8 cellular contexts compared by ENCODE assay signal in genomic region chr3:32176989-32177701, GRCh38.
DNase-seq lines count a peak whose midpoint lies in the region; ATAC-seq, FAIRE-seq and TF ChIP-seq lines count a peak whose summit lies in the region.

No MANE protein-coding gene starts in this region.

- H3K27ac ChIP-seq in DND-41 (ENCODE audit: low read length) (no peak overlapping the region), suprapubic skin (no peak overlapping the region)

- H3K4me2 ChIP-seq in DND-41 (ENCODE audit: insufficient read depth, low read length) = no peak overlapping the region; the same call in 1 of the 2 replicates

- peak; percentile 74 for ATAC-seq in DND-41 (ENCODE audit: insufficient read depth, low read depth)

- peak; percentile 94 for FAIRE-seq in H54 (lab: Jason Lieb, UNC)

- TF ChIP-seq EP300 in suprapubic skin (IDR thresholded peaks at IDR 0.05) = no peak

- TF ChIP-seq POLR2A in H54 (IDR thresholded peaks at IDR 0.05; ENCODE audit: low read depth, low read length) = no peak
- no peak for TF ChIP-seq POLR2A in suprapubic skin (IDR thresholded peaks at IDR 0.05)

- H3K36me3 ChIP-seq in DND-41 (ENCODE audit: insufficient read depth, low read length) = no peaks in the 10 kb centered on the region; the same call in none of the 2 replicates
- H3K36me3 ChIP-seq in suprapubic skin = no peaks in the 10 kb centered on the region

- H3K36me3 Mint-ChIP-seq in chondrocyte (ENCODE audit: low read depth) = peaks cover 2% of the 10 kb centered on the region

- no peaks in the 10 kb centered on the region for H3K79me2 ChIP-seq in DND-41 (ENCODE audit: insufficient read depth, low read length)

- no peak overlapping the region for H3K4me3 Mint-ChIP-seq in chondrocyte (ENCODE audit: unreplicated experiment)

- peaks cover 3% of the 10 kb centered on the region for H3K9me3 Mint-ChIP-seq in chondrocyte (ENCODE audit: low read depth)

- DNase-seq in DND-41 (peak; percentile 64), H54 (ENCODE audit: insufficient read length, low spot score) (peak; percentile 11), NCI-H2029 treated with DMSO at 0.1 percent for 48 hours (lab: John Stamatoyannopoulos, UW) (peak; percentile 72), chondrocyte (ENCODE audit: low spot score) (no peak), lung microvascular endothelial cell (ENCODE audit: low read depth in 2 of 2) (peak; percentile 70 to 77), suprapubic skin (ENCODE audit: low spot score in 2 of 2) (no peak), anterior cingulate cortex (lab: John Stamatoyannopoulos, UW) (no peak)
- DNase-seq in activated CD4-positive, CD25-positive, alpha-beta regulatory T cell treated with anti-CD3 and anti-CD28 coated beads, Interleukin-2, amount 50 U/mL, for 72 hours = peak; percentile 53

- peak overlapping the region; percentile 29; the same call in 1 of the 2 replicates for H2AFZ ChIP-seq in DND-41 (ENCODE audit: low read depth, low read length)

- peak; percentile 91 for TF ChIP-seq CTCF in DND-41 (IDR thresholded peaks at IDR 0.05; ENCODE audit: borderline replicate concordance, extremely low read depth, low read length, poor library complexity, severe bottlenecking)
- TF ChIP-seq CTCF in chondrocyte (IDR thresholded peaks at IDR 0.05) = peak; percentile 79
- TF ChIP-seq CTCF in suprapubic skin (IDR thresholded peaks at IDR 0.05) = peak; percentile 24 to 64

- H3K4me1 ChIP-seq in DND-41 (ENCODE audit: insufficient read depth, low read length) = no peaks in the 10 kb centered on the region; the same call in 1 of the 2 replicates
- peaks cover 4% of the 10 kb centered on the region for H3K4me1 ChIP-seq in suprapubic skin

- H3K9ac ChIP-seq in DND-41 (ENCODE audit: low read depth, low read length) = no peak overlapping the region

- 15% methylated on average over 9 of the region's 9 CpGs for WGBS in suprapubic skin

- H3K27me3 ChIP-seq in DND-41 (ENCODE audit: insufficient read depth, low read length, poor library complexity) = no peaks in the 10 kb centered on the region
- no peaks in the 10 kb centered on the region for H3K27me3 ChIP-seq in suprapubic skin

- H4K20me1 ChIP-seq in DND-41 (ENCODE audit: insufficient read depth, low read length) = no peaks in the 10 kb centered on the region

- H3K9me3 ChIP-seq in DND-41 (ENCODE audit: insufficient read depth, low read length, severe bottlenecking) = no peaks in the 10 kb centered on the region
- no peaks in the 10 kb centered on the region for H3K9me3 ChIP-seq in suprapubic skin

- H3K4me3 ChIP-seq in DND-41 (ENCODE audit: low read depth in 1 of 2, low read length in 2 of 2) = no peak overlapping the region
- no peak overlapping the region for H3K4me3 ChIP-seq in suprapubic skin

- peaks cover 3% of the 10 kb centered on the region for H3K4me1 Mint-ChIP-seq in chondrocyte (ENCODE audit: low read depth)

- no peak overlapping the region for H3K27ac Mint-ChIP-seq in chondrocyte (ENCODE audit: unreplicated experiment)

- H3K27me3 Mint-ChIP-seq in chondrocyte (ENCODE audit: low read depth) = no peaks in the 10 kb centered on the region

Comparison
In these comparisons a context has a peak if more than half of its experiments do, and no peak if none do; other contexts are left out.
1. DNase-seq: peak in DND-41 (single experiment), H54 (single experiment), NCI-H2029 treated with DMSO at 0.1 percent for 48 hours (single experiment), activated CD4-positive, CD25-positive, alpha-beta regulatory T cell treated with anti-CD3 and anti-CD28 coated beads, Interleukin-2, amount 50 U/mL, for 72 hours (single experiment) and lung microvascular endothelial cell (2 of 2); none in chondrocyte (single experiment), suprapubic skin (0 of 2) and anterior cingulate cortex (0 of 58).
2. Peak in every context shown above with its lines, with median percentiles within 50 percentile points of each other: CTCF ChIP-seq.